In the genomic region with DNA sequence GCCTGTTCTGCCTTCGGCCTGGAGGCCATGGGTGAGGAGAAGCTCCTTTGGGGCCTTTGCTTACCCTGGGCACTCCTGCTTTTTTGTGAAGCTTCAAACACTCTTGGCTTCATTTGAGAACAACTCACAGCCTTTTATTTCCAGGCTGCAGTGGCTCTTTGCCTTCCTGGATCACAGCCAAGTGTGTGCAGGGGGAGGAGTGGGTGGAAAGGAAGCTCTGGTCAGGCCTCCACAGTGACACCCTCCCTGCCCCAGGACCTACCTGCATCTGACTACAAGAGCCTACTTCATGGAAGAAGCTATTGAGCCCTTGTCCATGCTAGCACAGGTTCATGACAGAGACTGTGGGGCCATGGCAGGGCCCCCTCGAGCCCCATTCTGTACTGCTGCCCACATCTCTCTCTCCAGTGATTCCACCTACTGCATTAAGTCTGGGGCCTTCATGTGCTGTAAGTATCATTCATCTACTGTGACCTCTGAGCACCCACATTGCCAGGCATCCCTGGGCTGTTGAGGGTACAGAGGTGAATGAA, we compare ENCODE assay signal across 16 cellular contexts. TPM values are rescaled to one million over a fixed set of nuclear protein-coding genes. Genes with fewer than 3 reads are reported as not detected.
DNase-seq lines count a peak whose midpoint lies in the region; ATAC-seq lines count a peak whose summit lies in the region.
"Had no signal": no experiment of that assay in that cellular context is flagged by ENCODE, and none has a peak within 500 bp of the region (broad histone marks: within the 10 kb centered on the region; RNA-seq: fewer than 3 reads in every experiment).

No MANE protein-coding gene starts in this region.

- ATAC-seq in HG02759 (IDR thresholded peaks at IDR 0.05; ENCODE audit: unreplicated experiment) = no peak

- peak; percentile 2 for DNase-seq in NCI-H146 (lab: John Stamatoyannopoulos, UW)
- DNase-seq in NCI-H146 treated with DMSO at 0.1 percent for 48 hours (lab: John Stamatoyannopoulos, UW; ENCODE audit: unreplicated experiment) = no peak
- peak; percentile 14 for DNase-seq in COLO668 (lab: John Stamatoyannopoulos, UW; ENCODE audit: unreplicated experiment)
- DNase-seq in NCI-H2196 treated with DMSO at 0.1 percent for 48 hours (lab: John Stamatoyannopoulos, UW; ENCODE audit: unreplicated experiment) = peak; percentile 23
- peak; percentile 32 for DNase-seq in left kidney (ENCODE audit: low read depth, low spot score)
- no peak for DNase-seq in NK-92 treated with Interleukin-12 subunit alpha and Interleukin-12 subunit beta, amount 100 ng/mL, for 24 hours (lab: John Stamatoyannopoulos, UW)
- no peak for DNase-seq in dermis blood vessel endothelial cell
- DNase-seq: activated B cell treated with CpG ODN at 0.5 μM for 24 hours; activated T-cell treated with anti-CD3 and anti-CD28 coated beads, Interleukin-2, amount 50 U/mL, for 24 hours; colonic mucosa; esophagus squamous epithelium; mesenchymal stem cell had no signal

RNA-seq across cellular contexts. Expression of a gene that starts 52.3 kb away (rescaled TPM):
- not detected in 2 replicates for total RNA-seq in dermis blood vessel endothelial cell
- total RNA-seq: A673, colonic mucosa, esophagus squamous epithelium, smooth muscle cell, thoracic aorta had no signal

Comparison
In these comparisons a context has a peak if more than half of its experiments do, and no peak if none do; other contexts are left out.
1. DNase-seq: peak in NCI-H146 (single experiment), COLO668 (single experiment), NCI-H2196 treated with DMSO at 0.1 percent for 48 hours (single experiment) and left kidney (single experiment); none in NCI-H146 treated with DMSO at 0.1 percent for 48 hours (single experiment), NK-92 treated with Interleukin-12 subunit alpha and Interleukin-12 subunit beta, amount 100 ng/mL, for 24 hours (single experiment) and dermis blood vessel endothelial cell (single experiment).